ENCODE assay signal across 9 cellular contexts in the genomic region with DNA sequence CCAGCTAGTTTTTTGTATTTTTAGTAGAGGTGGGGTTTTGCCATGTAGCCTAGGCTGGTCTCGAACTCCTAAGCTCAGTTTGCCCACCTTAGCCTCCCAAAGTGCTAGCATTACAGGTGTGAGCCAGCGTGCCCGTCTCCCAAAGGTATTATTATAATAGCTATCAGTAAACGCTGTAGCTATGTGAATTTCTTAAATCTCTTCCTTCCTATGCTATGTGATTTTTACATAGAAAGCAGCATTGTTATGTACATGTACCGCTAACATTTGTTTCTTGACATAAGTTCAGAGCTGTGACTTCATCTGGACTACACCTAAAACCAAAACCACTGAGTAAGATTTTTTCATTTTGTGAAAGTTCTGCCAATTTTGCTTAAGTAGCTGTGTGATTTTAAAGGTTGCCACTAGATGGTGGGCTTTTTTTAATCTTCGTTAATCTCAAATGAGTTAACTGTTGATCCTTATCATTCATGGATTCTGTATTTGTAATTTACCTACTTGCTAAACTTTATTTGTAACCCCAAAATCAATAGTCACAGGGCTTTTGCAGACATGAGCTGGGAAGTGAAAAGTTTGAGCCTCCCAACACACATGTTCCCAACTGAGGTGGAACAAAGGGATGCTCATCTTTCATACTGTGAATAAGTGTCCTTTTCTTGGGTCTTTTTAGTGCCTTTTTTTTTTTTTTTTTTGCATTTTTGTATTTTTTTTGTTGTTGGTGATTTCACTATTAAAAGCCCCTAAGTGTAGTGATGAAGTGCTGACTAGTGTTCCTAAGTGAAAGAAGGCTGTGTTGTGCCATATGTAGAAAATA. TPM values are rescaled to one million over a fixed set of nuclear protein-coding genes. Genes with fewer than 3 reads are reported as not detected.
DNase-seq lines count a peak whose midpoint lies in the region; ATAC-seq and TF ChIP-seq lines count a peak whose summit lies in the region.
"Had no signal": no experiment of that assay in that cellular context is flagged by ENCODE, and none has a peak within 500 bp of the region (broad histone marks: within the 10 kb centered on the region; RNA-seq: fewer than 3 reads in every experiment).

No MANE protein-coding gene starts in this region.

- H3K79me1 ChIP-seq in IMR-90 (ENCODE audit: low read depth in 1 of 2, low read length in 2 of 2) (peaks cover 10% of the 10 kb centered on the region in 2 experiments; a peak in 3 of 4 replicates), mesenchymal stem cell (replicated peaks; ENCODE audit: low read length, poor library complexity, severe bottlenecking) (peaks cover 28% of the 10 kb centered on the region)

- no peak overlapping the region for H4K8ac ChIP-seq in IMR-90 (ENCODE audit: low read depth in 2 of 2, low read length in 2 of 2)
- H4K8ac ChIP-seq in mesenchymal stem cell (ENCODE audit: low read length) = peak overlapping the region; percentile 53

- H3K23ac ChIP-seq in IMR-90 (ENCODE audit: low read depth, low read length) = no peak overlapping the region
- H3K23ac ChIP-seq in mesenchymal stem cell (ENCODE audit: low read length in 2 of 2) = no peak overlapping the region

- H2AK9ac ChIP-seq in IMR-90 (replicated peaks; ENCODE audit: low read depth, low read length, poor library complexity) = no peak overlapping the region

- intact Hi-C loops in IMR-90 (cut with micrococcal nuclease) = loop anchor here (1.0 to 5.0 kb wide), 2 partner anchors 78 to 225 kb away; no protein-coding TSS in a partner anchor
- intact Hi-C loops in aorta (cut with DNase I) = loop anchor here (2.0 to 10.0 kb wide), 2 partner anchors 221 to 227 kb away; no protein-coding TSS in a partner anchor

- no peak overlapping the region for H2AFZ ChIP-seq in IMR-90 (replicated peaks; ENCODE audit: low read length, poor library complexity)
- H2AFZ ChIP-seq in mesenchymal stem cell (ENCODE audit: low read depth, low read length) = no peak overlapping the region

- H3K9ac ChIP-seq in IMR-90 (ENCODE audit: low read depth, low read length) = no peak overlapping the region
- H3K9ac ChIP-seq in mesenchymal stem cell (ENCODE audit: low read length) = peak overlapping the region; percentile 70

- POLR2A ChIA-PET in IMR-90 (lab: Charles Lee; ENCODE audit: unreplicated experiment) = no interaction called here

- H3K4me2 ChIP-seq in IMR-90 (ENCODE audit: low read depth, low read length) (no peak overlapping the region), mesenchymal stem cell (ENCODE audit: low read length, poor library complexity, severe bottlenecking) (no peak overlapping the region)

- ATAC-seq in IMR-90 (ENCODE audit: low read depth) (peak; percentile 42; the same call in 1 of the 2 replicates), HG03135 (IDR thresholded peaks at IDR 0.05; ENCODE audit: unreplicated experiment) (no peak), aorta (ENCODE audit: low FRiP score) (no peak)

- no peak overlapping the region for H2BK12ac ChIP-seq in mesenchymal stem cell (ENCODE audit: low read length in 2 of 2)

- H3K18ac ChIP-seq in IMR-90 (ENCODE audit: low read depth, low read length) = no peak overlapping the region
- no peak overlapping the region for H3K18ac ChIP-seq in mesenchymal stem cell (ENCODE audit: low read depth in 1 of 2, low read length in 2 of 2)

- no TSS peak for BruUV-seq in IMR-90 (replicated peaks; lab: Mats Ljungman, UMichigan)

- no peaks in the 10 kb centered on the region; the same call in 1 of the 2 replicates for H3K9me1 ChIP-seq in IMR-90 (ENCODE audit: insufficient read depth, low read length)

- no peak overlapping the region for H2BK5ac ChIP-seq in IMR-90 (ENCODE audit: low read depth, low read length, poor library complexity, severe bottlenecking)
- H2BK5ac ChIP-seq in mesenchymal stem cell (ENCODE audit: low read depth, low read length, poor library complexity, severe bottlenecking) = no peak overlapping the region

- H4K5ac ChIP-seq in IMR-90 (ENCODE audit: low read depth, low read length) = no peak overlapping the region

- H3K4me3 ChIP-seq in IMR-90 (ENCODE audit: insufficient read depth, low read depth, low read length) = no peak overlapping the region
- no peak overlapping the region for H3K4me3 ChIP-seq in brain microvascular endothelial cell (ENCODE audit: low read depth, low read length)
- no peak overlapping the region for H3K4me3 ChIP-seq in mesenchymal stem cell (ENCODE audit: insufficient read depth in 1 of 2, low read depth in 1 of 2, low read length in 2 of 2)
- H3K4me3 ChIP-seq in aorta (ENCODE audit: low read length in 2 of 2) = no peak overlapping the region

- H4K20me1 ChIP-seq in IMR-90 (ENCODE audit: insufficient read depth, low read length) = no peaks in the 10 kb centered on the region

- H3K14ac ChIP-seq in IMR-90 (replicated peaks; ENCODE audit: low read depth, low read length) (no peak overlapping the region), mesenchymal stem cell (ENCODE audit: low read length in 2 of 2) (no peak overlapping the region)

- H2AK5ac ChIP-seq in IMR-90 (ENCODE audit: low read depth, low read length) (no peak overlapping the region), mesenchymal stem cell (ENCODE audit: low read length, severe bottlenecking) (no peak overlapping the region)

- H4K91ac ChIP-seq in IMR-90 (ENCODE audit: insufficient read depth, low read depth, low read length) (no peak overlapping the region), mesenchymal stem cell (ENCODE audit: low read length) (no peak overlapping the region)

- H2BK120ac ChIP-seq in IMR-90 (ENCODE audit: low read depth, low read length) (no peak overlapping the region), mesenchymal stem cell (ENCODE audit: low read depth, low read length) (no peak overlapping the region)

- no peak for TF ChIP-seq RAD21 in IMR-90 (IDR thresholded peaks at IDR 0.05; ENCODE audit: low read length)

- peak; percentile 43 for TF ChIP-seq CTCF in IMR-90 (conservative IDR thresholded peaks at IDR 0.05; ENCODE audit: low read depth, low read length)
- TF ChIP-seq CTCF in brain microvascular endothelial cell (IDR thresholded peaks at IDR 0.05; ENCODE audit: low read depth, low read length, missing control alignments) = peak; percentile 22

- H3K4me1 ChIP-seq in IMR-90 (ENCODE audit: control insufficient read depth, insufficient read depth, low read length) (no peaks in the 10 kb centered on the region), mesenchymal stem cell (ENCODE audit: control insufficient read depth, insufficient read depth, low read depth, low read length) (no peaks in the 10 kb centered on the region), aorta (ENCODE audit: control insufficient read depth in 1 of 2, insufficient read depth in 2 of 2, low read length in 2 of 2) (no peaks in the 10 kb centered on the region)

- dilution Hi-C loops in IMR-90 (cut with HindIII; ENCODE audit: low sequenced_read_pairs, unreplicated experiment) = no loop called here

- no CpG with 5 or more reads among the region's 6 CpGs for WGBS in IMR-90 (ENCODE audit: extremely low coverage in 2 of 2, insufficient read length in 1 of 2), 2 experiments
- 100% methylated on average over 1 of the region's 6 CpGs for WGBS in mesenchymal stem cell
- WGBS in aorta, 2 donors = 49 to 58% methylated on average over 6 of the region's 6 CpGs

- H3K9me3 ChIP-seq in IMR-90 (ENCODE audit: control insufficient read depth, insufficient read depth, low read length) = no peaks in the 10 kb centered on the region
- H3K9me3 ChIP-seq in mesenchymal stem cell (ENCODE audit: control insufficient read depth, low read length) = no peaks in the 10 kb centered on the region
- no peaks in the 10 kb centered on the region for H3K9me3 ChIP-seq in aorta (ENCODE audit: control insufficient read depth, low read length)

- H3K56ac ChIP-seq in IMR-90 (ENCODE audit: extremely low read depth, insufficient read depth, low read length) = no peak overlapping the region

- H2BK15ac ChIP-seq in IMR-90 (ENCODE audit: low read depth, low read length) = no peak overlapping the region
- H2BK15ac ChIP-seq in mesenchymal stem cell (ENCODE audit: low read depth, poor library complexity, severe bottlenecking) = no peak overlapping the region

- TF ChIP-seq POLR2A in IMR-90 (IDR thresholded peaks at IDR 0.05; ENCODE audit: low read depth, low read length) = no peak

- in situ Hi-C loops in IMR-90 (cut with MboI; ENCODE audit: low sequenced_read_pairs) = loop anchor here (5.0 to 10.0 kb wide), 2 partner anchors 228 to 711 kb away; no protein-coding TSS in a partner anchor
- in situ Hi-C loops in brain microvascular endothelial cell (cut with HindIII; ENCODE audit: low pct_ligation_motif_present, low sequenced_read_pairs) = no loop called here

- DNase-seq in AG20443 (ENCODE audit: low spot score) (peak; percentile 31), IMR-90 (peak; percentile 50), brain microvascular endothelial cell (no peak), mesenchymal stem cell (peak; percentile 38), aorta (no peak), H4 (ENCODE audit: low spot score) (no peak)
- DNase-seq in activated effector memory CD4-positive, alpha-beta T cell treated with Interleukin-2 at 50 U/mL for 16 hours = no peak
- DNase-seq: effector CD8-positive, alpha-beta T cell had no signal

- no peak overlapping the region for H2BK20ac ChIP-seq in IMR-90 (ENCODE audit: low read depth, low read length)

- H3K4ac ChIP-seq in IMR-90 (ENCODE audit: low read depth, low read length) = no peak overlapping the region
- H3K4ac ChIP-seq in mesenchymal stem cell (ENCODE audit: low read depth in 1 of 2, low read length in 2 of 2) = no peak overlapping the region

- CTCF ChIA-PET in IMR-90 (lab: Yijun Ruan, JAX) = interaction anchor here (0.6 to 1.4 kb wide), 3 partner anchors 15 to 227 kb away, joined by 3 to 5 read pairs (median 3); no protein-coding TSS in a partner anchor

- H3K27ac ChIP-seq in IMR-90 (ENCODE audit: insufficient read depth, low read length) (no peak overlapping the region), brain microvascular endothelial cell (no peak overlapping the region), mesenchymal stem cell (ENCODE audit: low read length, poor library complexity, severe bottlenecking) (no peak overlapping the region), aorta (ENCODE audit: low read depth in 1 of 2, low read length in 2 of 2) (no peak overlapping the region)

- H3K36me3 ChIP-seq in IMR-90 (ENCODE audit: control insufficient read depth, insufficient read depth, low read length) (peaks cover 39% of the 10 kb centered on the region), brain microvascular endothelial cell (replicated peaks) (peaks cover 58% of the 10 kb centered on the region), mesenchymal stem cell (ENCODE audit: control insufficient read depth in 1 of 2, insufficient read depth in 2 of 2, low read depth in 1 of 2, low read length in 2 of 2) (peaks cover 21 to 90% of the 10 kb centered on the region in 2 experiments), aorta (ENCODE audit: control insufficient read depth in 1 of 2, insufficient read depth in 2 of 2, low read length in 1 of 2) (peaks cover 7 to 11% of the 10 kb centered on the region in 2 donors)

- H3K27me3 ChIP-seq in IMR-90 (ENCODE audit: control insufficient read depth, insufficient read depth, low read length) = no peaks in the 10 kb centered on the region
- no peaks in the 10 kb centered on the region for H3K27me3 ChIP-seq in brain microvascular endothelial cell (replicated peaks)
- H3K27me3 ChIP-seq in mesenchymal stem cell (ENCODE audit: control insufficient read depth in 1 of 2, insufficient read depth in 1 of 2, low read length in 2 of 2) = no peaks in the 10 kb centered on the region
- no peaks in the 10 kb centered on the region for H3K27me3 ChIP-seq in aorta (ENCODE audit: control insufficient read depth in 1 of 2, insufficient read depth in 2 of 2, low read length in 1 of 2)

RNA-seq across cellular contexts. Expression of a gene that starts 21.9 kb away (rescaled TPM):
- total RNA-seq in IMR-90 (2012; rRNA removed) (256 and 278 TPM in 2 replicates), aorta (100 to 1,000 TPM; 251 to 297 TPM)
- polyA plus RNA-seq in IMR-90 (2012; rRNA removed) (138 and 145 TPM in 2 replicates), aorta (100 to 1,000 TPM in 1 of 2 donors, 10 to 100 TPM in 1; 97.0 to 104 TPM)
- 52.4 and 128 TPM in 2 replicates for polyA plus RNA-seq in IMR-90 (2012; cell fraction: cytosol; rRNA removed)
- 58.9 and 125 TPM in 2 replicates for polyA plus RNA-seq in IMR-90 (2012; cell fraction: nucleus; rRNA removed; ENCODE audit: low replicate concordance)
- 168 TPM for polyA plus RNA-seq in mesenchymal stem cell (2013, experiment 1 of 2)
- polyA plus RNA-seq in mesenchymal stem cell (2013, experiment 2 of 2) = 173 TPM
- total RNA-seq in H4 (2014; rRNA removed; shearing (Covaris generic)) = 161 and 207 TPM in 2 replicates

Comparison
In these comparisons a context has a peak if more than half of its experiments do, and no peak if none do; other contexts are left out.
1. DNase-seq: peak in AG20443 (single experiment), IMR-90 (single experiment) and mesenchymal stem cell (single experiment); none in brain microvascular endothelial cell (single experiment), aorta (0 of 2), H4 (single experiment) and activated effector memory CD4-positive, alpha-beta T cell treated with Interleukin-2 at 50 U/mL for 16 hours (single experiment).